In the genomic region with DNA sequence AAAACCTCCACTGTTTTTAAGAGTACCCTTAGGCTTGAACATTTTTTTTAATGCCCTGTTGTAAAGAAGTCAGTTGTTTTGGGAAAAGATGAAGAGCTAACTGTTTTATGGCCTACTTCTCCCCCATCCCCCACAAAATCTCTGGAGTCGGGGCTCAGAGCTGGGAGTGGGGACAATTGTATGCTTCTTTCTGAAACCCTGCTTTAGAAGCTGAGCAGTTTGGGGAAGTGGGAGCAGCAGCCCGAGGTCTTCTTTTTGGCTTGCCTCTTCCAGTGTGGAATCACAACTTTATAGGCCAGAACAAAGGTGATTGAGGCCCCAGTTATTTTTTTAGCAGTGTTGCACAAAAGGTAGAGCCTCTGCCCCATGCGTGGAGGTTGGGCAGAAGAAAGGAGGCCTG, we compare ENCODE assay signal across 21 cellular contexts. TPM values are rescaled to one million over a fixed set of nuclear protein-coding genes. Genes with fewer than 3 reads are reported as not detected.
A peak's percentile ranks its signal among the peaks of the same experiment; 100 is the strongest.
DNase-seq lines count a peak whose midpoint lies in the region; ATAC-seq, FAIRE-seq and TF ChIP-seq lines count a peak whose summit lies in the region.
"Had no signal": no experiment of that assay in that cellular context is flagged by ENCODE, and none has a peak within 500 bp of the region (broad histone marks: within the 10 kb centered on the region; RNA-seq: fewer than 3 reads in every experiment).

No MANE protein-coding gene starts in this region.

- TF ChIP-seq RAD21 in GM12878 (IDR thresholded peaks at IDR 0.05; ENCODE audit: insufficient read depth, low read depth, low read length), result no peak

- peaks cover 0 to 4% (median 0%) of the 10 kb centered on the region in 8 donors for H3K9me3 Mint-ChIP-seq in CD4-positive, alpha-beta memory T cell
- H3K9me3 Mint-ChIP-seq in HFFc6, result no peaks in the 10 kb centered on the region
- peaks cover 10% of the 10 kb centered on the region for H3K9me3 Mint-ChIP-seq in neural progenitor cell
- H3K9me3 Mint-ChIP-seq in Caco-2 (ENCODE audit: unreplicated experiment), result peaks cover 12% of the 10 kb centered on the region
- H3K9me3 Mint-ChIP-seq: activated naive CD8-positive, alpha-beta T cell treated with anti-CD3 and anti-CD28 coated beads, Interleukin-2, amount 50 U/mL, for 24 hours had no signal

- WGBS in GM12878 (ENCODE audit: insufficient coverage, insufficient replicate concordance, low lambda C conversion rate, missing lambda C conversion rate), result 82% methylated on average over 3 of the region's 3 CpGs

- intact Hi-C loops in CD4-positive, alpha-beta memory T cell (cut with micrococcal nuclease), result no loop called here
- intact Hi-C loops in GM12878 (cut with micrococcal nuclease; ENCODE audit: unreplicated experiment), result no loop called here
- intact Hi-C loops in Caco-2 (cut with micrococcal nuclease; ENCODE audit: unreplicated experiment), result no loop called here
- intact Hi-C loops in upper lobe of right lung (cut with DNase I), result no loop called here

- CTCF ChIA-PET in CD4-positive, alpha-beta memory T cell (lab: Charles Lee; ENCODE audit: partially characterized antibody), result interaction anchor here (0.7 to 2.1 kb wide), 6 partner anchors 19 to 247 kb away, joined by 3 to 9 read pairs (median 6); no protein-coding TSS in a partner anchor
- CTCF ChIA-PET in GM12878 (lab: Yijun Ruan, JAX), result interaction anchor here (0.6 to 3.4 kb wide), 10 partner anchors 9 to 275 kb away, joined by 3 to 22 read pairs (median 4); a partner anchor contains a TSS
- CTCF ChIA-PET in Caco-2 (lab: Charles Lee), result no interaction called here

- RAD21 ChIA-PET in GM12878 (lab: Charles Lee; ENCODE audit: unreplicated experiment), result interaction anchor here (1.6 to 5.2 kb wide), 3 partner anchors 25 to 240 kb away, joined by 3 to 35 read pairs (median 6); no protein-coding TSS in a partner anchor

- no peak overlapping the region for H3K4me2 ChIP-seq in GM12878 (ENCODE audit: control insufficient read depth, insufficient read depth)
- H3K4me2 ChIP-seq in neural progenitor cell, result peak overlapping the region; percentile 58

- peaks cover 24% of the 10 kb centered on the region for H3F3A ChIP-seq in neural progenitor cell (ENCODE audit: low read depth)

- ATAC-seq in GM12878 (no peak), upper lobe of right lung (no peak)
- ATAC-seq: activated naive CD8-positive, alpha-beta T cell treated with anti-CD3 and anti-CD28 coated beads, Interleukin-2, amount 50 U/mL, for 24 hours had no signal

- H3K4me1 ChIP-seq in CD4-positive, alpha-beta memory T cell (ENCODE audit: insufficient read depth, low read length), result peaks cover 35% of the 10 kb centered on the region
- no peaks in the 10 kb centered on the region for H3K4me1 ChIP-seq in GM12878 (ENCODE audit: control insufficient read depth, insufficient read depth, low read length)
- peaks cover 19% of the 10 kb centered on the region for H3K4me1 ChIP-seq in neural progenitor cell
- peaks cover 17% of the 10 kb centered on the region for H3K4me1 ChIP-seq in Caco-2
- H3K4me1 ChIP-seq in upper lobe of right lung, result peaks cover under 1% of the 10 kb centered on the region

- no peak for FAIRE-seq in GM12878 (lab: Jason Lieb, UNC)
- FAIRE-seq: frontal cortex had no signal

- peaks cover 56 to 58% of the 10 kb centered on the region in 2 donors for H3K36me3 Mint-ChIP-seq in CD4-positive, alpha-beta memory T cell
- H3K36me3 Mint-ChIP-seq in HFFc6 (ENCODE audit: low read depth) (peaks cover 17% of the 10 kb centered on the region), neural progenitor cell (peaks cover 11% of the 10 kb centered on the region), Caco-2 (ENCODE audit: insufficient read depth, unreplicated experiment) (peaks cover 25% of the 10 kb centered on the region)

- H3K27me3 ChIP-seq in CD4-positive, alpha-beta memory T cell (ENCODE audit: insufficient read depth, low read length), result no peaks in the 10 kb centered on the region
- H3K27me3 ChIP-seq in GM12878 (replicated peaks in 1 of 2; ENCODE audit: control insufficient read depth in 2 of 2, insufficient read depth in 2 of 2, low read length in 1 of 2), result no peaks in the 10 kb centered on the region
- H3K27me3 ChIP-seq in neural progenitor cell, result no peaks in the 10 kb centered on the region
- H3K27me3 ChIP-seq in Caco-2 (replicated peaks; ENCODE audit: control insufficient read depth, insufficient read depth, low read length), result no peaks in the 10 kb centered on the region
- H3K27me3 ChIP-seq in upper lobe of right lung, result no peaks in the 10 kb centered on the region
- H3K27me3 ChIP-seq: tibial artery had no signal

- no peak for DNase-seq in CD4-positive, alpha-beta memory T cell
- no peak for DNase-seq in HFFc6
- DNase-seq in GM12878 (ENCODE audit: low read depth, low spot score), result no peak
- DNase-seq in neural progenitor cell (ENCODE audit: low spot score), result no peak
- DNase-seq in Caco-2, result no peak
- DNase-seq in upper lobe of right lung, result no peak
- DNase-seq in NCI-H2227 treated with DMSO at 0.1 percent for 48 hours (lab: John Stamatoyannopoulos, UW), result no peak
- DNase-seq in DMS114 treated with DMSO at 0.1 percent for 48 hours (lab: John Stamatoyannopoulos, UW; ENCODE audit: unreplicated experiment), result no peak
- DNase-seq: activated CD4-positive, alpha-beta T cell treated with anti-CD3 and anti-CD28 coated beads for 4 hours; activated effector memory CD4-positive, alpha-beta T cell treated with anti-CD3 and anti-CD28 coated beads, Interleukin-2, amount 50 U/mL, for 16 hours; activated naive CD8-positive, alpha-beta T cell treated with anti-CD3 and anti-CD28 coated beads, Interleukin-2, amount 50 U/mL, for 24 hours; CD4-positive, alpha-beta T cell; DMS79; HCEC 1CT; mammary epithelial cell; NCI-H1436 treated with DMSO at 0.1 percent for 48 hours; NCI-H748 treated with DMSO at 0.1 percent for 48 hours; OCI-M1; SHP77; tibial artery had no signal

- no peak for TF ChIP-seq POLR2A in GM12878 (IDR thresholded peaks at IDR 0.05; ENCODE audit: low read depth, low read length)

- H3K9me3 ChIP-seq in CD4-positive, alpha-beta memory T cell (ENCODE audit: control insufficient read depth in 1 of 2, low read length in 2 of 2), result no peaks in the 10 kb centered on the region
- H3K9me3 ChIP-seq in GM12878 (replicated peaks; ENCODE audit: control insufficient read depth, insufficient read depth, low read length) (peaks cover 2% of the 10 kb centered on the region; the same call in 2 of the 3 replicates), neural progenitor cell (ENCODE audit: low read depth) (no peaks in the 10 kb centered on the region), Caco-2 (no peaks in the 10 kb centered on the region), upper lobe of right lung (no peaks in the 10 kb centered on the region)

- peak overlapping the region in 4 of 7 donors; percentile 17 to 37 (median 28) for H3K27ac Mint-ChIP-seq in CD4-positive, alpha-beta memory T cell
- peak overlapping the region; percentile 26 for H3K27ac Mint-ChIP-seq in HFFc6
- no peak overlapping the region for H3K27ac Mint-ChIP-seq in neural progenitor cell
- H3K27ac Mint-ChIP-seq in Caco-2 (ENCODE audit: unreplicated experiment), result no peak overlapping the region
- H3K27ac Mint-ChIP-seq: activated naive CD8-positive, alpha-beta T cell treated with anti-CD3 and anti-CD28 coated beads, Interleukin-2, amount 50 U/mL, for 24 hours had no signal

- H3K79me2 ChIP-seq in GM12878 (ENCODE audit: control insufficient read depth, insufficient read depth, low read length), result peaks cover 33% of the 10 kb centered on the region
- H3K79me2 ChIP-seq in neural progenitor cell (ENCODE audit: low read depth), result peaks cover 34% of the 10 kb centered on the region

- H4K20me1 ChIP-seq in GM12878 (ENCODE audit: control insufficient read depth, insufficient read depth), result no peaks in the 10 kb centered on the region
- peaks cover 18% of the 10 kb centered on the region for H4K20me1 ChIP-seq in neural progenitor cell (ENCODE audit: low read depth)

- H3K27me3 Mint-ChIP-seq in CD4-positive, alpha-beta memory T cell, result no peaks in the 10 kb centered on the region
- no peaks in the 10 kb centered on the region for H3K27me3 Mint-ChIP-seq in HFFc6 (ENCODE audit: insufficient read depth)
- peaks cover 2% of the 10 kb centered on the region for H3K27me3 Mint-ChIP-seq in neural progenitor cell (ENCODE audit: insufficient read depth, low read depth)
- no peaks in the 10 kb centered on the region for H3K27me3 Mint-ChIP-seq in Caco-2 (ENCODE audit: insufficient read depth, unreplicated experiment)
- H3K27me3 Mint-ChIP-seq: activated naive CD8-positive, alpha-beta T cell treated with anti-CD3 and anti-CD28 coated beads, Interleukin-2, amount 50 U/mL, for 24 hours; CD4-positive, alpha-beta T cell had no signal

- no peak for TF ChIP-seq EP300 in GM12878 (IDR thresholded peaks at IDR 0.05; ENCODE audit: borderline replicate concordance in 1 of 2, control insufficient read depth in 1 of 2, low read depth in 2 of 2, low read length in 2 of 2)

- H3K9ac ChIP-seq in GM12878 (ENCODE audit: control insufficient read depth, insufficient read depth, low read length) (no peak overlapping the region; the same call in 1 of the 2 replicates), neural progenitor cell (no peak overlapping the region)

- H2AFZ ChIP-seq in GM12878 (ENCODE audit: control insufficient read depth, low read depth, low read length) (no peak overlapping the region), neural progenitor cell (replicated peaks) (no peak overlapping the region)

- H3K36me3 ChIP-seq in CD4-positive, alpha-beta memory T cell (ENCODE audit: insufficient read depth, low read length), result peaks cover 3% of the 10 kb centered on the region
- peaks cover 0 to 15% of the 10 kb centered on the region in 2 experiments; a peak in 1 of 4 replicates for H3K36me3 ChIP-seq in GM12878 (ENCODE audit: control insufficient read depth in 2 of 2, insufficient read depth in 2 of 2, low read length in 1 of 2)
- no peaks in the 10 kb centered on the region for H3K36me3 ChIP-seq in neural progenitor cell
- H3K36me3 ChIP-seq in Caco-2 (ENCODE audit: control insufficient read depth, insufficient read depth, low read length), result no peaks in the 10 kb centered on the region
- H3K36me3 ChIP-seq in upper lobe of right lung, result peaks cover 21% of the 10 kb centered on the region

- no peak overlapping the region for H3K4me3 Mint-ChIP-seq in CD4-positive, alpha-beta memory T cell
- H3K4me3 Mint-ChIP-seq in HFFc6, result no peak overlapping the region
- H3K4me3 Mint-ChIP-seq in neural progenitor cell, result no peak overlapping the region
- no peak overlapping the region for H3K4me3 Mint-ChIP-seq in Caco-2 (ENCODE audit: unreplicated experiment)
- H3K4me3 Mint-ChIP-seq: activated naive CD8-positive, alpha-beta T cell treated with anti-CD3 and anti-CD28 coated beads, Interleukin-2, amount 50 U/mL, for 24 hours; CD4-positive, alpha-beta T cell had no signal

- in situ Hi-C loops in GM12878 (cut with MboI), result no loop called here

- TF ChIP-seq CTCF in HFFc6 (IDR thresholded peaks at IDR 0.05), result no peak
- no peak for TF ChIP-seq CTCF in GM12878 (IDR thresholded peaks at IDR 0.05 in 2 of 3, conservative IDR thresholded peaks at IDR 0.05 in 1 of 3; ENCODE audit: control insufficient read depth in 2 of 3, extremely low read depth in 1 of 3, insufficient read depth in 1 of 3, low read depth in 3 of 3, low read length in 3 of 3)
- no peak for TF ChIP-seq CTCF in neural progenitor cell (IDR thresholded peaks at IDR 0.05)
- no peak for TF ChIP-seq CTCF in Caco-2 (IDR thresholded peaks at IDR 0.05; ENCODE audit: insufficient read depth in 1 of 2, low read depth in 1 of 2, low read length in 1 of 2, severe bottlenecking in 1 of 2, unreplicated experiment in 1 of 2)
- no peak for TF ChIP-seq CTCF in upper lobe of right lung (IDR thresholded peaks at IDR 0.05)

- no peak overlapping the region for H3K4me3 ChIP-seq in CD4-positive, alpha-beta memory T cell (ENCODE audit: low read length in 2 of 2)
- no peak overlapping the region for H3K4me3 ChIP-seq in GM12878
- peak overlapping the region; percentile 10 for H3K4me3 ChIP-seq in neural progenitor cell
- H3K4me3 ChIP-seq in Caco-2 (ENCODE audit: low read depth, low read length), result no peak overlapping the region
- no peak overlapping the region for H3K4me3 ChIP-seq in upper lobe of right lung
- H3K4me3 ChIP-seq: tibial artery had no signal

- BruUV-seq in GM12878 (replicated peaks; lab: Mats Ljungman, UMichigan) (no TSS peak), Caco-2 (replicated peaks; lab: Mats Ljungman, UMichigan) (no TSS peak)

- SMC1A ChIA-PET in GM12878 (lab: Charles Lee; ENCODE audit: uncharacterized antibody, unreplicated experiment), result interaction anchor here (1.0 to 6.7 kb wide), 6 partner anchors 18 to 629 kb away, joined by 3 to 55 read pairs (median 4); no protein-coding TSS in a partner anchor

- H3K27ac ChIP-seq in CD4-positive, alpha-beta memory T cell (ENCODE audit: low read depth, low read length), result no peak overlapping the region
- H3K27ac ChIP-seq in GM12878 (ENCODE audit: control insufficient read depth, insufficient read depth), result no peak overlapping the region; the same call in 1 of the 2 replicates
- no peak overlapping the region for H3K27ac ChIP-seq in neural progenitor cell
- H3K27ac ChIP-seq in upper lobe of right lung, result no peak overlapping the region

- POLR2A ChIA-PET in CD4-positive, alpha-beta memory T cell (lab: Charles Lee; ENCODE audit: partially characterized antibody), result interaction anchor here (0.6 kb wide), 1 partner anchor 26 kb away, joined by 3 read pairs; no protein-coding TSS in a partner anchor
- POLR2A ChIA-PET in GM12878 (lab: Charles Lee), result interaction anchor here (0.7 kb wide), 1 partner anchor 481 kb away, joined by 3 read pairs; no protein-coding TSS in a partner anchor
- POLR2A ChIA-PET in Caco-2 (lab: Charles Lee), result no interaction called here

- peaks cover 29 to 67% (median 51%) of the 10 kb centered on the region in 4 donors for H3K4me1 Mint-ChIP-seq in CD4-positive, alpha-beta memory T cell
- peaks cover 49% of the 10 kb centered on the region for H3K4me1 Mint-ChIP-seq in HFFc6 (ENCODE audit: low read depth)
- peaks cover 8% of the 10 kb centered on the region for H3K4me1 Mint-ChIP-seq in neural progenitor cell
- peaks cover 15% of the 10 kb centered on the region for H3K4me1 Mint-ChIP-seq in Caco-2 (ENCODE audit: low read depth, unreplicated experiment)

RNA-seq across cellular contexts. Expression of a gene that starts 25.2 kb away (rescaled TPM):
- total RNA-seq in CD4-positive, alpha-beta memory T cell, result 10 to 100 TPM; 53.8 to 55.0 TPM
- polyA plus RNA-seq in CD4-positive, alpha-beta memory T cell, result 10 to 100 TPM; 37.9 to 43.0 TPM
- 10 to 100 TPM; 15.2 to 19.5 (median 17.8) TPM for total RNA-seq in HFFc6 (2021; fragmentation: NEBNext Ultra II Directional; extraction: Animal tissue kit (Norgen Biotek cat#: 25700))
- total RNA-seq in GM12878 (2013; cell fraction: nucleolus; rRNA removed), result 29.8 and 32.8 TPM in 2 replicates
- 32.1 and 33.7 TPM in 2 replicates for total RNA-seq in GM12878 (2014; rRNA removed)
- total RNA-seq in GM12878 (2014; rRNA removed; fragmentation: Illumina TruSeq; extraction: Trizol), result 27.8 and 28.8 TPM in 2 replicates
- total RNA-seq in GM12878 (2021), result 33.2 and 33.8 TPM in 2 replicates
- 14.4 TPM for polyA plus RNA-seq in GM12878 (2011; ENCODE audit: low read depth)
- 40.6 and 59.7 TPM in 2 replicates for polyA plus RNA-seq in GM12878 (2011; rRNA removed)
- 18.9 and 19.7 TPM in 2 replicates for polyA plus RNA-seq in GM12878 (2011; cell fraction: cytosol; rRNA removed)
- 14.5 and 16.0 TPM in 2 replicates for polyA plus RNA-seq in GM12878 (2011; cell fraction: nucleus; rRNA removed)
- 18.5 and 29.1 TPM in 2 replicates for polyA plus RNA-seq in GM12878 (2012)
- 35.7 and 47.3 TPM in 2 replicates for polyA plus RNA-seq in GM12878 (2014; fragmentation: Illumina TruSeq; extraction: Trizol)
- 10 to 100 TPM; 15.4 to 18.2 TPM for polyA plus RNA-seq in GM12878 (2014; fragmentation: Nextera tagmentation; extraction: Ambion mirVana)
- 21.7 and 25.1 TPM in 2 replicates for polyA plus RNA-seq in GM12878 (2014; rRNA removed)
- polyA plus RNA-seq in GM12878 (2016; fragmentation: Nextera tagmentation; extraction: Ambion mirVana), result 10 to 100 TPM; 32.8 to 39.3 TPM
- 13.4 and 18.4 TPM in 2 replicates for polyA minus RNA-seq in GM12878 (2011; rRNA and poly(A)+ RNA removed)
- 10.0 and 10.5 TPM in 2 replicates for polyA minus RNA-seq in GM12878 (2011; cell fraction: cytosol; rRNA and poly(A)+ RNA removed)
- 8.9 and 16.2 TPM in 2 replicates for polyA minus RNA-seq in GM12878 (2011; cell fraction: nucleus; rRNA and poly(A)+ RNA removed)
- 19.8 and 27.9 TPM in 2 replicates for total RNA-seq in neural progenitor cell (ENCODE audit: low replicate concordance)
- 47.6 and 49.4 TPM in 2 replicates for total RNA-seq in Caco-2 (2022)
- total RNA-seq in upper lobe of right lung, result 88.4 TPM

Comparison
In these comparisons a context has a peak if more than half of its experiments do, and no peak if none do; other contexts are left out.
1. H3K27ac Mint-ChIP-seq: peak in CD4-positive, alpha-beta memory T cell (4 of 7) and HFFc6 (single experiment); none in neural progenitor cell (single experiment) and Caco-2 (single experiment).